14 cellular contexts compared by ENCODE assay signal in the genomic region with DNA sequence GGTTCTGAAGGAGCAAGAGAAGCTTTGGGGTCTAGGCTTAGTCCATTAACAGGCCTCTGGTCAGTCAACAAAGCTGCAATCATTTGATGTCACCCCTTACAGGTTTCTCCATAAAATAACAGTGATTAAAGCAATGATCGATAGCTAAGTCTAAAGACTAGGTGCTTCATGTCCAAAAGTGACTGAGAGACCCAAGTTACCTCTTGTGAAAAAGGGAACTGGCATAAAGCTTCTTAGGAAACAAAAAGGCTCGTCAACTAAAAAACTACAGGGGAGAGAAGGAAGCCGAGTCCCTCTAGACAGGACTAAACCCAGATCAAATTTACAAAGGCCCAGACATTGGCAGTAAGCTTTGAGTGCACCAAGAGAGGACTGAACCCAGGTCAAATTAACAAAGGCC. TPM values are rescaled to one million over a fixed set of nuclear protein-coding genes. Genes with fewer than 3 reads are reported as not detected.
DNase-seq lines count a peak whose midpoint lies in the region; ATAC-seq and TF ChIP-seq lines count a peak whose summit lies in the region.
"Had no signal": no experiment of that assay in that cellular context is flagged by ENCODE, and none has a peak within 500 bp of the region (broad histone marks: within the 10 kb centered on the region; RNA-seq: fewer than 3 reads in every experiment).

No MANE protein-coding gene starts in this region.

- no peak overlapping the region for H3K27ac Mint-ChIP-seq in activated T-cell treated with anti-CD3 and anti-CD28 coated beads, Interleukin-2, amount 50 U/mL, for 24 hours
- H3K27ac Mint-ChIP-seq in activated CD8-positive, alpha-beta T cell treated with anti-CD3 and anti-CD28 coated beads, Interleukin-2, amount 10 ng/mL, durations not matched to agents 7 days and 5 days, result no peak overlapping the region
- H3K27ac Mint-ChIP-seq in nephron, result peak overlapping the region in 2 of 3 experiments; percentile 3 to 24

- H3K4me1 Mint-ChIP-seq in activated T-cell treated with anti-CD3 and anti-CD28 coated beads, Interleukin-2, amount 50 U/mL, for 24 hours (ENCODE audit: low read depth), result peaks cover 54% of the 10 kb centered on the region
- H3K4me1 Mint-ChIP-seq in activated CD8-positive, alpha-beta T cell treated with anti-CD3 and anti-CD28 coated beads, Interleukin-2, amount 10 ng/mL, durations not matched to agents 7 days and 5 days (ENCODE audit: low read depth), result peaks cover 38% of the 10 kb centered on the region
- H3K4me1 Mint-ChIP-seq in nephron, result peaks cover 43% of the 10 kb centered on the region

- no peak for ATAC-seq in activated CD8-positive, alpha-beta T cell treated with anti-CD3 and anti-CD28 coated beads, Interleukin-2, amount 10 ng/mL, durations not matched to agents 7 days and 5 days

- CTCF ChIA-PET in activated CD8-positive, alpha-beta T cell treated with anti-CD3 and anti-CD28 coated beads, Interleukin-2, amount 10 ng/mL, durations not matched to agents 7 days and 5 days (lab: Charles Lee), result interaction anchor here (1.0 kb wide), 1 partner anchor 94 kb away, joined by 3 read pairs; no protein-coding TSS in a partner anchor

- no peak for DNase-seq in activated T-cell treated with anti-CD3 and anti-CD28 coated beads, Interleukin-2, amount 50 U/mL, for 24 hours
- DNase-seq in activated T-cell treated with anti-CD3 and anti-CD28 coated beads, Interleukin-2, amount 50 U/mL, for 1 hour, result no peak
- no peak for DNase-seq in HFF-Myc (ENCODE audit: extremely low read depth, low read depth)
- DNase-seq in activated CD8-positive, alpha-beta T cell treated with anti-CD3 and anti-CD28 coated beads, Interleukin-2, amount 10 ng/mL, durations not matched to agents 7 days and 5 days, result peak; percentile 13
- no peak for DNase-seq in activated CD4-positive, CD25-positive, alpha-beta regulatory T cell treated with anti-CD3 and anti-CD28 coated beads, Interleukin-2, amount 50 U/mL, for 72 hours
- DNase-seq in NK-92 treated with Interleukin-12 subunit alpha and Interleukin-12 subunit beta, amount 100 ng/mL, for 24 hours (lab: John Stamatoyannopoulos, UW), result no peak
- DNase-seq in NCI-H345 treated with DMSO at 0.1 percent for 48 hours (lab: John Stamatoyannopoulos, UW; ENCODE audit: unreplicated experiment), result no peak
- DNase-seq: activated CD8-positive, alpha-beta memory T cell treated with anti-CD3 and anti-CD28 coated beads, Interleukin-2, amount 50 U/mL, for 48 hours; caudate nucleus; esophagus squamous epithelium; NCI-H82; stimulated activated naive CD4-positive, alpha-beta T cell; T-helper 9 cell had no signal

- no peaks in the 10 kb centered on the region for H3K27me3 Mint-ChIP-seq in activated T-cell treated with anti-CD3 and anti-CD28 coated beads, Interleukin-2, amount 50 U/mL, for 24 hours
- H3K27me3 Mint-ChIP-seq in activated CD8-positive, alpha-beta T cell treated with anti-CD3 and anti-CD28 coated beads, Interleukin-2, amount 10 ng/mL, durations not matched to agents 7 days and 5 days (ENCODE audit: low read depth), result no peaks in the 10 kb centered on the region
- H3K27me3 Mint-ChIP-seq in nephron (ENCODE audit: low read depth), result no peaks in the 10 kb centered on the region

- no peaks in the 10 kb centered on the region for H3K9me3 Mint-ChIP-seq in activated T-cell treated with anti-CD3 and anti-CD28 coated beads, Interleukin-2, amount 50 U/mL, for 24 hours
- H3K9me3 Mint-ChIP-seq in activated CD8-positive, alpha-beta T cell treated with anti-CD3 and anti-CD28 coated beads, Interleukin-2, amount 10 ng/mL, durations not matched to agents 7 days and 5 days (ENCODE audit: insufficient read depth), result no peaks in the 10 kb centered on the region
- H3K9me3 Mint-ChIP-seq in nephron, result no peaks in the 10 kb centered on the region

- TF ChIP-seq CTCF in HFF-Myc (IDR thresholded peaks at IDR 0.05; ENCODE audit: low read depth, low read length, missing control alignments) (no peak), nephron (IDR thresholded peaks at IDR 0.05; ENCODE audit: unreplicated experiment in 3 of 3) (no peak)

- H3K4me3 Mint-ChIP-seq in activated T-cell treated with anti-CD3 and anti-CD28 coated beads, Interleukin-2, amount 50 U/mL, for 24 hours, result peak overlapping the region; percentile 94
- H3K4me3 Mint-ChIP-seq in activated CD8-positive, alpha-beta T cell treated with anti-CD3 and anti-CD28 coated beads, Interleukin-2, amount 10 ng/mL, durations not matched to agents 7 days and 5 days, result peak overlapping the region; percentile 24
- peak overlapping the region; percentile 87 to 92 (median 88) for H3K4me3 Mint-ChIP-seq in nephron

- peaks cover 42% of the 10 kb centered on the region for H3K36me3 Mint-ChIP-seq in activated T-cell treated with anti-CD3 and anti-CD28 coated beads, Interleukin-2, amount 50 U/mL, for 24 hours (ENCODE audit: low read depth)
- H3K36me3 Mint-ChIP-seq in activated CD8-positive, alpha-beta T cell treated with anti-CD3 and anti-CD28 coated beads, Interleukin-2, amount 10 ng/mL, durations not matched to agents 7 days and 5 days (ENCODE audit: low read depth), result peaks cover 13% of the 10 kb centered on the region
- no peaks in the 10 kb centered on the region for H3K36me3 Mint-ChIP-seq in nephron (ENCODE audit: low read depth)

- POLR2A ChIA-PET in activated CD8-positive, alpha-beta T cell treated with anti-CD3 and anti-CD28 coated beads, Interleukin-2, amount 10 ng/mL, durations not matched to agents 7 days and 5 days (lab: Charles Lee), result interaction anchor here (0.7 kb wide), 1 partner anchor 9 kb away, joined by 3 read pairs; no protein-coding TSS in a partner anchor

- peak overlapping the region; percentile 92 for H3K4me3 ChIP-seq in HFF-Myc (replicated peaks; ENCODE audit: low read depth, low read length)
- H3K4me3 ChIP-seq: esophagus squamous epithelium had no signal

RNA-seq across cellular contexts. Expression of gene DCUN1D2, which starts 2.2 kb away (rescaled TPM):
- 10 to 100 TPM; 20.1 to 20.8 TPM for total RNA-seq in activated CD8-positive, alpha-beta T cell treated with anti-CD3 and anti-CD28 coated beads, Interleukin-2, amount 10 ng/mL, durations not matched to agents 7 days and 5 days

RNA-seq across cellular contexts. Expression of gene ADPRHL1, which starts 35.0 kb away (rescaled TPM):
- under 1 TPM; 0.73 to 0.87 TPM for total RNA-seq in activated CD8-positive, alpha-beta T cell treated with anti-CD3 and anti-CD28 coated beads, Interleukin-2, amount 10 ng/mL, durations not matched to agents 7 days and 5 days

Comparison
In these comparisons a context has a peak if more than half of its experiments do, and no peak if none do; other contexts are left out.
1. H3K27ac Mint-ChIP-seq: peak in nephron (2 of 3); none in activated T-cell treated with anti-CD3 and anti-CD28 coated beads, Interleukin-2, amount 50 U/mL, for 24 hours (single experiment) and activated CD8-positive, alpha-beta T cell treated with anti-CD3 and anti-CD28 coated beads, Interleukin-2, amount 10 ng/mL, durations not matched to agents 7 days and 5 days (single experiment).
2. H3K4me3 Mint-ChIP-seq: peak in every context shown above with its lines; median percentile 94 in activated T-cell treated with anti-CD3 and anti-CD28 coated beads, Interleukin-2, amount 50 U/mL, for 24 hours; 88 in nephron; 24 in activated CD8-positive, alpha-beta T cell treated with anti-CD3 and anti-CD28 coated beads, Interleukin-2, amount 10 ng/mL, durations not matched to agents 7 days and 5 days.